1 cellular context compared by ENCODE assay signal in genomic region chr22:22930571-22931556, GRCh38.
TF ChIP-seq lines count a peak whose summit lies in the region.

No MANE protein-coding gene starts in this region.

TF ChIP-seq in GM12878, 131 proteins besides CTCF, POLR2A, EP300 and RAD21:
- TF ChIP-seq PML (IDR thresholded peaks at IDR 0.05; ENCODE audit: low read length), result no peak
- no peak for TF ChIP-seq ATF7 (IDR thresholded peaks at IDR 0.05; ENCODE audit: low read depth)
- no peak for TF ChIP-seq ZNF24 (IDR thresholded peaks at IDR 0.05)
- TF ChIP-seq EED (IDR thresholded peaks at IDR 0.05; ENCODE audit: low read depth), result no peak
- TF ChIP-seq IRF5 (IDR thresholded peaks at IDR 0.05; ENCODE audit: borderline replicate concordance), result no peak
- TF ChIP-seq ZNF217 (IDR thresholded peaks at IDR 0.05), result no peak
- no peak for TF ChIP-seq CHD2 (IDR thresholded peaks at IDR 0.05; ENCODE audit: borderline replicate concordance, low read depth, low read length)
- TF ChIP-seq RAD51 (IDR thresholded peaks at IDR 0.05), result 0 out of 2 replicates have a peak, but pooled peaks have one; percentile 14
